In the genomic region with DNA sequence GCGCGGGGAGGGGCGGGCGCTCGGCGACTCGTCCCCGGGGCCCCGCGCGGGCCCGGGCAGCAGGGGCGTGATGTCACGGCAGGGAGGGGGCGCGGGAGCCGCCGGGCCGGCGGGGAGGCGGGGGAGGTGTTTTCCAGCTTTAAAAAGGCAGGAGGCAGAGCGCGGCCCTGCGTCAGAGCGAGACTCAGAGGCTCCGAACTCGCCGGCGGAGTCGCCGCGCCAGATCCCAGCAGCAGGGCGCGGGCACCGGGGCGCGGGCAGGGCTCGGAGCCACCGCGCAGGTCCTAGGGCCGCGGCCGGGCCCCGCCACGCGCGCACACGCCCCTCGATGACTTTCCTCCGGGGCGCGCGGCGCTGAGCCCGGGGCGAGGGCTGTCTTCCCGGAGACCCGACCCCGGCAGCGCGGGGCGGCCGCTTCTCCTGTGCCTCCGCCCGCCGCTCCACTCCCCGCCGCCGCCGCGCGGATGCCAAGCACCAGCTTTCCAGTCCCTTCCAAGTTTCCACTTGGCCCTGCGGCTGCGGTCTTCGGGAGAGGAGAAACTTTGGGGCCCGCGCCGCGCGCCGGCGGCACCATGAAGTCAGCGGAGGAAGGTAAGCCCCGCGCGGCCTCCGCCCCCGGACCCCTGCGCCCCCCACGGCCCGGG, we compare ENCODE assay signal across 8 cellular contexts. TPM values are rescaled to one million over a fixed set of nuclear protein-coding genes. Genes with fewer than 3 reads are reported as not detected.
DNase-seq lines count a peak whose midpoint lies in the region; ATAC-seq and TF ChIP-seq lines count a peak whose summit lies in the region.

TSS of gene NFATC1 (plus strand) at position 170 of the 644 bp plus-strand sequence. CDS start at position 465, 295 bp downstream.

- POLR2A ChIA-PET in CD4-positive, alpha-beta memory T cell (lab: Charles Lee; ENCODE audit: partially characterized antibody): interaction anchor here (0.6 to 17.0 kb wide), 9 partner anchors 8 to 134 kb away, joined by 3 to 173 read pairs (median 6); no protein-coding TSS in a partner anchor

- peak within 1 kb of the TSS; percentile 42 to 57 for H3K4me3 ChIP-seq in CD4-positive, alpha-beta memory T cell (ENCODE audit: low read length in 2 of 2)
- H3K4me3 ChIP-seq in SJSA1 (peak within 1 kb of the TSS; percentile 58), sigmoid colon (peak within 1 kb of the TSS; percentile 40 to 82 (median 64))

- ATAC-seq in HG02678 (IDR thresholded peaks at IDR 0.05; ENCODE audit: unreplicated experiment) (peak; percentile 25), left ventricle myocardium superior (peak; percentile 58), GM18870 (IDR thresholded peaks at IDR 0.05; ENCODE audit: unreplicated experiment) (no peak)
- peak; percentile 29 for ATAC-seq in activated naive CD8-positive, alpha-beta T cell treated with anti-CD3 and anti-CD28 coated beads, Interleukin-2, amount 50 U/mL, for 24 hours

- CTCF ChIA-PET in CD4-positive, alpha-beta memory T cell (lab: Charles Lee; ENCODE audit: partially characterized antibody): interaction anchor here (1.4 to 4.7 kb wide), 7 partner anchors 8 to 133 kb away, joined by 3 to 32 read pairs (median 9); no protein-coding TSS in a partner anchor

- TF ChIP-seq POLR2A in sigmoid colon (IDR thresholded peaks at IDR 0.05): no peak

- peak within 1 kb of the TSS; percentile 46 for H3K27ac ChIP-seq in CD4-positive, alpha-beta memory T cell (ENCODE audit: low read depth, low read length)
- H3K27ac ChIP-seq in SJSA1 (0 out of 2 replicates have a peak within 1 kb of the TSS, but pooled peaks have one; percentile 11), sigmoid colon (peak within 1 kb of the TSS; percentile 95 to 98 (median 96))

- WGBS in sigmoid colon, 2 donors: 1% methylated on average over 91 of the region's 91 CpGs

- no peak for TF ChIP-seq EP300 in sigmoid colon (IDR thresholded peaks at IDR 0.05)

- peaks cover 0 to 14% of the 10 kb centered on the region in 2 donors for H3K36me3 Mint-ChIP-seq in CD4-positive, alpha-beta memory T cell
- H3K36me3 Mint-ChIP-seq in activated naive CD8-positive, alpha-beta T cell treated with anti-CD3 and anti-CD28 coated beads, Interleukin-2, amount 50 U/mL, for 24 hours (ENCODE audit: low read depth): peaks cover 16% of the 10 kb centered on the region

- peaks cover 0 to 6% of the 10 kb centered on the region in 2 donors for H3K27me3 Mint-ChIP-seq in CD4-positive, alpha-beta memory T cell
- H3K27me3 Mint-ChIP-seq in activated naive CD8-positive, alpha-beta T cell treated with anti-CD3 and anti-CD28 coated beads, Interleukin-2, amount 50 U/mL, for 24 hours: peaks cover 12% of the 10 kb centered on the region

- no peaks in the 10 kb centered on the region for H3K9me3 ChIP-seq in CD4-positive, alpha-beta memory T cell (ENCODE audit: control insufficient read depth in 1 of 2, low read length in 2 of 2)
- H3K9me3 ChIP-seq in SJSA1 (replicated peaks): 0 out of 2 replicates have a peak, but pooled peaks cover 2% of the 10 kb centered on the region
- H3K9me3 ChIP-seq in sigmoid colon: no peaks in the 10 kb centered on the region

- peak within 1 kb of the TSS; percentile 85 to 96 (median 89) for H3K4me3 Mint-ChIP-seq in CD4-positive, alpha-beta memory T cell
- peak within 1 kb of the TSS; percentile 93 for H3K4me3 Mint-ChIP-seq in activated naive CD8-positive, alpha-beta T cell treated with anti-CD3 and anti-CD28 coated beads, Interleukin-2, amount 50 U/mL, for 24 hours

- H3K9me3 Mint-ChIP-seq in CD4-positive, alpha-beta memory T cell: no peaks in the 10 kb centered on the region
- H3K9me3 Mint-ChIP-seq in activated naive CD8-positive, alpha-beta T cell treated with anti-CD3 and anti-CD28 coated beads, Interleukin-2, amount 50 U/mL, for 24 hours: no peaks in the 10 kb centered on the region

- H3K27me3 ChIP-seq in CD4-positive, alpha-beta memory T cell (ENCODE audit: insufficient read depth, low read length): no peaks in the 10 kb centered on the region
- H3K27me3 ChIP-seq in SJSA1 (replicated peaks) (no peaks in the 10 kb centered on the region; the same call in 1 of the 2 replicates), sigmoid colon (no peaks in the 10 kb centered on the region)

- peaks cover 43% of the 10 kb centered on the region for H3K4me1 ChIP-seq in CD4-positive, alpha-beta memory T cell (ENCODE audit: insufficient read depth, low read length)
- H3K4me1 ChIP-seq in SJSA1 (replicated peaks) (peaks cover 33% of the 10 kb centered on the region), sigmoid colon (peaks cover 0 to 54% (median 41%) of the 10 kb centered on the region in 4 donors)

- H3K4me1 Mint-ChIP-seq in CD4-positive, alpha-beta memory T cell: peaks cover 19 to 51% (median 26%) of the 10 kb centered on the region in 4 donors
- peaks cover 32% of the 10 kb centered on the region for H3K4me1 Mint-ChIP-seq in activated naive CD8-positive, alpha-beta T cell treated with anti-CD3 and anti-CD28 coated beads, Interleukin-2, amount 50 U/mL, for 24 hours

- H3K27ac Mint-ChIP-seq in CD4-positive, alpha-beta memory T cell: peak within 1 kb of the TSS; percentile 82 to 97 (median 86)
- peak within 1 kb of the TSS; percentile 89 for H3K27ac Mint-ChIP-seq in activated naive CD8-positive, alpha-beta T cell treated with anti-CD3 and anti-CD28 coated beads, Interleukin-2, amount 50 U/mL, for 24 hours

- DNase-seq in CD4-positive, alpha-beta memory T cell: peak; percentile 68 to 91 (median 72)
- DNase-seq in SJSA1 (ENCODE audit: low read depth in 1 of 2, low spot score in 2 of 2) (peak; percentile 43 to 81), left ventricle myocardium superior (peak; percentile 91), sigmoid colon (peak; percentile 95), SKM-1 treated with dmso at 0.1 percent for 144 hours (lab: John Stamatoyannopoulos, UW; ENCODE audit: unreplicated experiment) (no peak)
- peak; percentile 90 for DNase-seq in activated naive CD8-positive, alpha-beta T cell treated with anti-CD3 and anti-CD28 coated beads, Interleukin-2, amount 50 U/mL, for 24 hours

- TF ChIP-seq CTCF in sigmoid colon (IDR thresholded peaks at IDR 0.05): no peak

- no peaks in the 10 kb centered on the region for H3K36me3 ChIP-seq in CD4-positive, alpha-beta memory T cell (ENCODE audit: insufficient read depth, low read length)
- H3K36me3 ChIP-seq in SJSA1 (no peaks in the 10 kb centered on the region), sigmoid colon (no peaks in the 10 kb centered on the region)

- intact Hi-C loops in CD4-positive, alpha-beta memory T cell (cut with micrococcal nuclease): loop anchor here (1.0 to 10.0 kb wide), 5 partner anchors 9 to 709 kb away; partner anchors contain the start of genes ADNP2 and CTDP1
- intact Hi-C loops in left ventricle myocardium superior (cut with micrococcal nuclease): no loop called here
- intact Hi-C loops in sigmoid colon (cut with DNase I): loop anchor here (5.0 kb wide), 1 partner anchor 111 kb away; no protein-coding TSS in a partner anchor

RNA-seq across cellular contexts. Expression of gene NFATC1, which starts in this region (rescaled TPM):
- 10 to 100 TPM; 64.3 to 69.6 TPM for total RNA-seq in CD4-positive, alpha-beta memory T cell
- polyA plus RNA-seq in CD4-positive, alpha-beta memory T cell: 10 to 100 TPM; 15.3 to 45.5 TPM
- total RNA-seq in SJSA1 (2014; rRNA removed; shearing (Covaris generic)): 2.2 and 3.4 TPM in 2 replicates
- total RNA-seq in left ventricle myocardium superior (18.7 TPM), sigmoid colon (10 to 100 TPM in 3 of 4 donors, 1 to 10 TPM in 1; 7.3 to 13.8 (median 11.1) TPM)
- polyA plus RNA-seq in sigmoid colon: 10 to 100 TPM in 1 of 3 donors, 1 to 10 TPM in 2; 1.6 to 12.4 (median 2.4) TPM

Comparison
In these comparisons a context has a peak if more than half of its experiments do, and no peak if none do; other contexts are left out.
1. H3K27ac ChIP-seq: peak in every context shown above with its lines; median percentile 96 in sigmoid colon; 46 in CD4-positive, alpha-beta memory T cell; 11 in SJSA1.